8 cellular contexts compared by ENCODE assay signal in genomic region chr13:113724780-113725315, GRCh38. TPM values are rescaled to one million over a fixed set of nuclear protein-coding genes. Genes with fewer than 3 reads are reported as not detected.
DNase-seq lines count a peak whose midpoint lies in the region; ATAC-seq and TF ChIP-seq lines count a peak whose summit lies in the region.

No MANE protein-coding gene starts in this region.

- peak; percentile 70 to 74 for DNase-seq in NCI-H187 (lab: John Stamatoyannopoulos, UW)
- no peak for DNase-seq in NCI-H187 treated with DMSO at 0.1 percent for 48 hours (lab: John Stamatoyannopoulos, UW)
- DNase-seq in NCI-H345 treated with DMSO at 0.1 percent for 48 hours (lab: John Stamatoyannopoulos, UW; ENCODE audit: unreplicated experiment), result peak; percentile 91
- DNase-seq in activated T-cell treated with anti-CD3 and anti-CD28 coated beads for 24 hours (ENCODE audit: low read depth), result peak; percentile 82
- DNase-seq in erythroblast (lab: John Stamatoyannopoulos, UW), result peak; percentile 65 to 77
- peak; percentile 67 for DNase-seq in myocyte (ENCODE audit: low read depth)
- DNase-seq in stimulated activated CD8-positive, alpha-beta memory T cell treated with anti-CD3 and anti-CD28 coated beads, Interleukin-7, amount 100 ng/mL, for 1 hour (ENCODE audit: low read depth in 2 of 2), result peak; percentile 63 to 70

- ATAC-seq in HG02981 (IDR thresholded peaks at IDR 0.05; ENCODE audit: unreplicated experiment), result peak; percentile 88

- no peak for TF ChIP-seq POLR2A in erythroblast (IDR thresholded peaks at IDR 0.05; ENCODE audit: low read length)

RNA-seq across cellular contexts. Expression of gene TMEM255B, which starts 34.2 kb away (rescaled TPM):
- 0.21 and 3.1 TPM in 2 replicates for total RNA-seq in myocyte
- 6.1 TPM for polyA plus RNA-seq in myocyte (2012)

RNA-seq across cellular contexts. Expression of gene GRK1, which starts 57.8 kb away (rescaled TPM):
- total RNA-seq in myocyte, result not detected in 2 replicates
- polyA plus RNA-seq in myocyte (2012), result 0.03 TPM
